Comparison of ENCODE assay signal across 31 cellular contexts in genomic region chr1:162363823-162364222, GRCh38. TPM values are rescaled to one million over a fixed set of nuclear protein-coding genes. Genes with fewer than 3 reads are reported as not detected.
"Had no signal": no experiment of that assay in that cellular context is flagged by ENCODE, and none has a peak within 500 bp of the region (broad histone marks: within the 10 kb centered on the region; RNA-seq: fewer than 3 reads in every experiment).

No MANE protein-coding gene starts in this region.

- H3K4me1 ChIP-seq: heart left ventricle, right atrium auricular region, spleen, tibial artery, uterus had no signal

- H3K4me2 ChIP-seq: hepatocyte had no signal

- FAIRE-seq: small intestine had no signal

- H3K27me3 ChIP-seq: heart left ventricle, hepatocyte, ovary, right atrium auricular region, suprapubic skin, tibial artery, uterus had no signal

- H3K9me3 ChIP-seq: heart left ventricle, ovary, right atrium auricular region, spleen, suprapubic skin, thoracic aorta, tibial artery, uterus had no signal

- H2AFZ ChIP-seq: hepatocyte had no signal

- H3K4me3 ChIP-seq: heart left ventricle, hepatocyte, lung, ovary, right atrium auricular region, spleen, suprapubic skin, thoracic aorta, tibial artery, uterus had no signal

- ATAC-seq: heart left ventricle; left ventricle myocardium superior; naive thymus-derived CD4-positive, alpha-beta T cell; natural killer cell treated with Interleukin-12 subunit alpha and Interleukin-12 subunit beta and Interleukin-15 and Interleukin-18, amount 100 ng/mL, for 72 hours; sciatic nerve; stimulated activated effector memory CD8-positive, alpha-beta T cell treated with anti-CD3 and anti-CD28 coated beads, Interleukin-12 subunit alpha, Interleukin-12 subunit beta, amount 100 ng/mL, for 72 hours had no signal

- H3K36me3 ChIP-seq: ovary, right atrium auricular region, suprapubic skin, thoracic aorta, uterus had no signal

- DNase-seq: heart left ventricle; islet precursor cell; left ventricle myocardium superior; mesendoderm; naive thymus-derived CD4-positive, alpha-beta T cell; ovary; small intestine; spleen; stimulated activated CD4-positive, alpha-beta T cell treated with anti-CD3 and anti-CD28 coated beads, Interleukin-4, amount 100 ng/mL, for 24 hours; stimulated activated naive CD4-positive, alpha-beta T cell; trophoblast cell; uterus had no signal

- H3K27ac ChIP-seq: heart left ventricle, hepatocyte, ovary, right atrium auricular region, spleen, suprapubic skin, thoracic aorta, tibial artery, uterus had no signal

- H3K79me2 ChIP-seq: hepatocyte had no signal

RNA-seq across cellular contexts. Expression of gene SPATA46, which starts 12.8 kb away (rescaled TPM):
- total RNA-seq: heart left ventricle; hepatocyte; kidney epithelial cell; left ventricle myocardium superior; lung; mesothelial cell of epicardium; mononuclear cell; naive thymus-derived CD4-positive, alpha-beta T cell; natural killer cell treated with Interleukin-12 subunit alpha and Interleukin-12 subunit beta and Interleukin-15 and Interleukin-18, amount 100 ng/mL, for 72 hours; omental fat pad; ovary; progenitor cell of endocrine pancreas; pulmonary artery endothelial cell; renal cortical epithelial cell; right atrium auricular region; sciatic nerve; spleen; subcutaneous adipose tissue; suprapubic skin; thoracic aorta; ureter; uterus had no signal
- polyA plus RNA-seq: heart left ventricle; hepatocyte; lung; naive thymus-derived CD4-positive, alpha-beta T cell; neural cell; ovary; small intestine; spleen had no signal

RNA-seq across cellular contexts. Expression of gene C1orf226, which starts 17.7 kb away (rescaled TPM):
- total RNA-seq: mononuclear cell; natural killer cell treated with Interleukin-12 subunit alpha and Interleukin-12 subunit beta and Interleukin-15 and Interleukin-18, amount 100 ng/mL, for 72 hours had no signal
- polyA plus RNA-seq: naive thymus-derived CD4-positive, alpha-beta T cell had no signal

RNA-seq across cellular contexts. Expression of gene SH2D1B, which starts 48.1 kb away (rescaled TPM):
- total RNA-seq: hepatocyte, kidney epithelial cell, mesothelial cell of epicardium, progenitor cell of endocrine pancreas, pulmonary artery endothelial cell, renal cortical epithelial cell, suprapubic skin had no signal
- polyA plus RNA-seq: hepatocyte, neural cell had no signal
